In the genomic region with DNA sequence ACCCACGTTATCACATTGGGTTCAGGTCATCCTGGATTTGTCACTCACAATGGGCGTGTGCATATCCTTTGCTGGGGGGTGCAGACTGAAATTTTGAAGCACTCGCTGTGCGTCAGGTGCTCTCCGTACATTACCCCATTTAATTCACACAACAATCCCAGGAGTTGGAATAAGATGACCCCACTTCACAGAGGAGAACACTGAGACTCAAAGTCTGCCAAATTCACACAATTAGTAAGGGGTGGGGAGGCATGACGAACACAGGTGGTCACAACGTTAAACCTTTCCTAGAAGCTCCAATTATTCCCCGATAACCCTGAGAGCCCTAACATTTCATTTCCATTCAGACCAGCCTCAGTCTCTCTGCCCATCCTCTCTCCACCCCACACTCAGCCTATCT, we compare ENCODE assay signal across 13 cellular contexts. TPM values are rescaled to one million over a fixed set of nuclear protein-coding genes. Genes with fewer than 3 reads are reported as not detected.
DNase-seq lines count a peak whose midpoint lies in the region; ATAC-seq and TF ChIP-seq lines count a peak whose summit lies in the region.
"Had no signal": no experiment of that assay in that cellular context is flagged by ENCODE, and none has a peak within 500 bp of the region (broad histone marks: within the 10 kb centered on the region; RNA-seq: fewer than 3 reads in every experiment).

No MANE protein-coding gene starts in this region.

- H3K27me3 Mint-ChIP-seq in T-helper 17 cell, result no peaks in the 10 kb centered on the region

- BruUV-seq in PC-3 (replicated peaks; lab: Mats Ljungman, UMichigan), result no TSS peak

- ATAC-seq in PC-3 (no peak), foreskin keratinocyte (no peak), T-helper 17 cell (no peak), left colon (no peak)
- ATAC-seq: SK-N-SH treated with all-trans-retinoic acid at 6 μM for 48 hours had no signal

- H3K9me2 ChIP-seq in PC-3 (replicated peaks; ENCODE audit: low read length), result no peaks in the 10 kb centered on the region

- no peak overlapping the region for H3K4me2 ChIP-seq in PC-3 (ENCODE audit: low read length)

- H2AFZ ChIP-seq in PC-3 (ENCODE audit: low read length), result no peak overlapping the region

- H3K27me3 ChIP-seq in PC-3 (ENCODE audit: low read length) (no peaks in the 10 kb centered on the region), foreskin keratinocyte (no peaks in the 10 kb centered on the region)

- H3K27ac Mint-ChIP-seq in T-helper 17 cell, result no peak overlapping the region

- H3K9me3 ChIP-seq in PC-3 (ENCODE audit: low read length) (no peaks in the 10 kb centered on the region), T-helper 17 cell (ENCODE audit: control insufficient read depth, low read length, poor library complexity, severe bottlenecking) (no peaks in the 10 kb centered on the region)

- CTCF ChIA-PET in PC-3 (lab: Charles Lee), result interaction anchor here (0.6 kb wide), 2 partner anchors 54 to 58 kb away, joined by 3 to 4 read pairs; no protein-coding TSS in a partner anchor

- no peaks in the 10 kb centered on the region for H4K20me1 ChIP-seq in PC-3 (ENCODE audit: low read length)

- H3K36me3 Mint-ChIP-seq in T-helper 17 cell (ENCODE audit: low read depth), result no peaks in the 10 kb centered on the region
- H3K36me3 Mint-ChIP-seq: immature natural killer cell had no signal

- no peak overlapping the region for H3K4me3 Mint-ChIP-seq in T-helper 17 cell
- H3K4me3 Mint-ChIP-seq: immature natural killer cell had no signal

- H3K36me3 ChIP-seq in PC-3 (ENCODE audit: low read depth, low read length), result no peaks in the 10 kb centered on the region

- H3K79me2 ChIP-seq in PC-3 (ENCODE audit: low read length), result peaks cover 15% of the 10 kb centered on the region

- intact Hi-C loops in PC-3 (cut with micrococcal nuclease) (no loop called here), left colon (cut with DNase I, micrococcal nuclease) (loop anchor here in 1 of 2 donors (2.0 to 5.0 kb wide), 2 partner anchors 37 to 59 kb away; no protein-coding TSS in a partner anchor)

- DNase-seq in PC-3 (no peak), foreskin keratinocyte (no peak), T-helper 17 cell (no peak), left colon (no peak)
- DNase-seq: activated CD8-positive, alpha-beta memory T cell treated with anti-CD3 and anti-CD28 coated beads for 24 hours; activated gamma-delta T cell; cortex of kidney; immature natural killer cell; NCI-H2081; NCI-H526 treated with DMSO at 0.1 percent for 48 hours; retina had no signal

- H3K27ac ChIP-seq in PC-3 (ENCODE audit: low read length), result peak overlapping the region; percentile 100
- peak overlapping the region; percentile 99 for H3K27ac ChIP-seq in foreskin keratinocyte

- H3F3A ChIP-seq in PC-3 (ENCODE audit: low read length, unreplicated experiment), result peaks cover 8% of the 10 kb centered on the region

- peak overlapping the region; percentile 94; the same call in 1 of the 2 replicates for H3K9ac ChIP-seq in PC-3 (ENCODE audit: low read length)

- H3K4me1 ChIP-seq in PC-3 (ENCODE audit: insufficient read depth, low read length) (peaks cover 65% of the 10 kb centered on the region), foreskin keratinocyte (peaks cover 17% of the 10 kb centered on the region)

- no peak overlapping the region for H3K4me3 ChIP-seq in PC-3 (ENCODE audit: low read length)

- peaks cover 34% of the 10 kb centered on the region for H3K4me1 Mint-ChIP-seq in T-helper 17 cell

- TF ChIP-seq CTCF in PC-3 (conservative IDR thresholded peaks at IDR 0.05; ENCODE audit: low read depth, low read length) (no peak), foreskin keratinocyte (conservative IDR thresholded peaks at IDR 0.05) (no peak)

- POLR2A ChIA-PET in PC-3 (lab: Charles Lee; ENCODE audit: unreplicated experiment), result no interaction called here

RNA-seq across cellular contexts. Expression of gene S100A2, which starts 3.8 kb away (rescaled TPM):
- total RNA-seq in PC-3 (2014; rRNA removed) (358 and 373 TPM in 2 replicates), foreskin keratinocyte (19,361 and 22,376 TPM in 2 replicates), T-helper 17 cell (under 1 TPM in 1 of 2 donors, not detected in 1; 0.52 TPM), left colon (1 to 10 TPM in 1 of 2 donors, not detected in 1; 1.1 TPM)
- 28,573 and 30,723 TPM in 2 replicates for polyA plus RNA-seq in foreskin keratinocyte
- polyA plus RNA-seq: neural cell had no signal

RNA-seq across cellular contexts. Expression of gene S100A3, which starts 20.4 kb away (rescaled TPM):
- total RNA-seq in PC-3 (2014; rRNA removed) (4.6 and 7.9 TPM in 2 replicates), foreskin keratinocyte (14.3 and 18.5 TPM in 2 replicates), T-helper 17 cell (not detected), left colon (not detected)
- 21.4 and 29.0 TPM in 2 replicates for polyA plus RNA-seq in foreskin keratinocyte
- polyA plus RNA-seq: immature natural killer cell, neural cell had no signal

RNA-seq across cellular contexts. Expression of gene S100A4, which starts 23.9 kb away (rescaled TPM):
- 32.2 and 55.8 TPM in 2 replicates for total RNA-seq in PC-3 (2014; rRNA removed)
- total RNA-seq in foreskin keratinocyte, result 12.1 and 23.7 TPM in 2 replicates
- 22.8 and 43.2 TPM in 2 replicates for polyA plus RNA-seq in foreskin keratinocyte
- 1,000 to 10,000 TPM in 1 of 2 donors, 100 to 1,000 TPM in 1; 935 to 1,018 TPM for total RNA-seq in T-helper 17 cell
- 10 to 100 TPM; 36.1 to 79.4 TPM for total RNA-seq in left colon
- polyA plus RNA-seq: neural cell had no signal

RNA-seq across cellular contexts. Expression of gene S100A5, which starts 28.7 kb away (rescaled TPM):
- total RNA-seq in PC-3 (2014; rRNA removed) (2.5 and 6.3 TPM in 2 replicates), foreskin keratinocyte (0.27 TPM in 1 of 2 replicates, not detected in the other), T-helper 17 cell (1 to 10 TPM in 1 of 2 donors, not detected in 1; 1.1 TPM), left colon (not detected)
- 0.50 and 0.73 TPM in 2 replicates for polyA plus RNA-seq in foreskin keratinocyte
- polyA plus RNA-seq: neural cell had no signal

RNA-seq across cellular contexts. Expression of gene S100A6, which starts 33.7 kb away (rescaled TPM):
- total RNA-seq in PC-3 (2014; rRNA removed) (1,818 and 2,572 TPM in 2 replicates), foreskin keratinocyte (3,644 and 4,242 TPM in 2 replicates), T-helper 17 cell (100 to 1,000 TPM; 303 to 331 TPM), left colon (1,000 to 10,000 TPM; 2,086 to 2,115 TPM)
- polyA plus RNA-seq in foreskin keratinocyte, result 6,268 and 7,449 TPM in 2 replicates
- polyA plus RNA-seq: neural cell had no signal

Comparison
In these comparisons a context has a peak if more than half of its experiments do, and no peak if none do; other contexts are left out.
1. RNA of gene S100A2, which starts 3.8 kb away (total RNA-seq): 19,361 to 22,376 TPM in foreskin keratinocyte and 358 to 373 TPM in PC-3; 1.1 TPM in left colon and 0.52 TPM in T-helper 17 cell; every median in the first group is over 100 times any median in the second.
2. RNA of gene S100A4, which starts 23.9 kb away (total RNA-seq): 935 to 1,018 TPM in T-helper 17 cell; 36.1 to 79.4 TPM in left colon, 32.2 to 55.8 TPM in PC-3 and 12.1 to 23.7 TPM in foreskin keratinocyte; every median in the first group is over 10 times any median in the second.